In genomic region chr9:128160603-128160987, GRCh38 we compare ENCODE assay signal across 1 cellular context.
TF ChIP-seq lines count a peak whose summit lies in the region.

No MANE protein-coding gene starts in this region.

TF ChIP-seq in SK-N-SH, 30 proteins besides CTCF, POLR2A, EP300 and RAD21:
- TF ChIP-seq GATA2 (CRISPR knock-in tag; IDR thresholded peaks at IDR 0.05) (no peak), TCF12 (IDR thresholded peaks at IDR 0.05) (no peak), RFX5 (IDR thresholded peaks at IDR 0.05; ENCODE audit: low read length) (no peak), ZBTB33 (IDR thresholded peaks at IDR 0.05; ENCODE audit: borderline replicate concordance, low read depth) (no peak), FOXJ3 (CRISPR knock-in tag; IDR thresholded peaks at IDR 0.05) (no peak), JUND (IDR thresholded peaks at IDR 0.05) (no peak), GABPA (IDR thresholded peaks at IDR 0.05; ENCODE audit: low read depth) (no peak), TAF1 (IDR thresholded peaks at IDR 0.05; ENCODE audit: borderline replicate concordance, low read depth, low read length) (no peak), MAX (IDR thresholded peaks at IDR 0.05; ENCODE audit: low read depth) (no peak), MXI1 (IDR thresholded peaks at IDR 0.05; ENCODE audit: low read depth, low read length) (no peak), NRF1 (IDR thresholded peaks at IDR 0.05; ENCODE audit: low read depth, low read length) (no peak), EZH2phosphoT487 (IDR thresholded peaks at IDR 0.05; ENCODE audit: borderline replicate concordance, low read depth) (no peak), RXRA (IDR thresholded peaks at IDR 0.05; ENCODE audit: borderline replicate concordance, low read depth) (no peak)
- TF ChIP-seq, protein P1, sequence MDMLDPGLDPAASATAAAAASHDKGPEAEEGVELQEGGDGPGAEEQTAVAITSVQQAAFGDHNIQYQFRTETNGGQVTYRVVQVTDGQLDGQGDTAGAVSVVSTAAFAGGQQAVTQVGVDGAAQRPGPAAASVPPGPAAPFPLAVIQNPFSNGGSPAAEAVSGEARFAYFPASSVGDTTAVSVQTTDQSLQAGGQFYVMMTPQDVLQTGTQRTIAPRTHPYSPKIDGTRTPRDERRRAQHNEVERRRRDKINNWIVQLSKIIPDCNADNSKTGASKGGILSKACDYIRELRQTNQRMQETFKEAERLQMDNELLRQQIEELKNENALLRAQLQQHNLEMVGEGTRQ (IDR thresholded peaks at IDR 0.05; ENCODE audit: borderline replicate concordance, low read depth, low read length) = no peak
TF ChIP-seq in SK-N-SH: peak in this region for 0.
